ENCODE assay signal across 22 cellular contexts in the genomic region with DNA sequence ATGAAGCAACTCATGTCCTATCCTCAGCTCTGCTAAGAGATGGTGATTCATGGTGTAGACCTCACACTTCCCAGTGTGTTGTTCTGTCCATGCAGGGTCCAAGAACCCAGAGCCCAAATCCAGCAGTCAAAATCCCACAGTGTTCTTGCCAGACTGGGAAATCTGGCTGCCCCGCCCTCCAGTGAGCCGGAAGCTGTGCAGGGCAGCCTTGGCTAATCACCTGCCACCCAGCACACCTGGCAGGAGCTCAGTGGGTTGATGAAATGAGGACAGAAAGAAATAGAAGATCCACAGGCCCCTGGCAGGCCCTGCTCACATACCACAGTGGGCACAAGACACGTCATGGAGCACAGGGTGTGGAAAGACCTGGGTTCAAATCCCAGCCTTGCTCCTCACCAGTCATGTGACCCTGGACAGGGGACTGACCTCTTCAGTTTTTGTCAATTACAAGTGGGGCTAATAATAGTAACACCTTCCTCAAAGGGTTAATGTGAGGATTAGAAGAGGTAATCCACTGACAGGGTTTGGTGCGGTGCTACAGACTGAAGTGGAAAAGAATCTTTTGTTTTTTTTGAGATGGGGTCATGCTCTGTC. TPM values are rescaled to one million over a fixed set of nuclear protein-coding genes. Genes with fewer than 3 reads are reported as not detected.
"Had no signal": no experiment of that assay in that cellular context is flagged by ENCODE, and none has a peak within 500 bp of the region (broad histone marks: within the 10 kb centered on the region; RNA-seq: fewer than 3 reads in every experiment).

No MANE protein-coding gene starts in this region.

- H3K27me3 Mint-ChIP-seq: activated naive CD8-positive, alpha-beta T cell had no signal

- H3K9me3 Mint-ChIP-seq: activated T-helper 17 cell treated with anti-CD3 and anti-CD28 coated beads, Interleukin-2, amount 50 U/mL, for 72 hours; naive thymus-derived CD8-positive, alpha-beta T cell; neural progenitor cell; stimulated activated memory B cell treated with anti-CD40 and anti-IgM and Interleukin-4, amounts not matched to agents 10 μg/mL and 1 μg/mL and 100 μg/mL, for 72 hours had no signal

- H3K4me1 Mint-ChIP-seq: activated T-helper 17 cell treated with anti-CD3 and anti-CD28 coated beads, Interleukin-2, amount 50 U/mL, for 72 hours had no signal

- H3K9me3 ChIP-seq: breast epithelium, left ventricle myocardium inferior, thoracic aorta, upper lobe of left lung had no signal

- H2AFZ ChIP-seq: neural progenitor cell had no signal

- H3K36me3 ChIP-seq: breast epithelium, left ventricle myocardium inferior, neural progenitor cell, thoracic aorta, upper lobe of left lung had no signal

- H3K4me3 Mint-ChIP-seq: activated naive CD8-positive, alpha-beta T cell; activated T-helper 17 cell treated with anti-CD3 and anti-CD28 coated beads, Interleukin-2, amount 50 U/mL, for 72 hours; naive thymus-derived CD8-positive, alpha-beta T cell; neural progenitor cell; stimulated activated memory B cell treated with anti-CD40 and anti-IgM and Interleukin-4, amounts not matched to agents 10 μg/mL and 1 μg/mL and 100 μg/mL, for 72 hours had no signal

- H3K36me3 Mint-ChIP-seq: activated naive CD8-positive, alpha-beta T cell; naive thymus-derived CD8-positive, alpha-beta T cell; neural progenitor cell; stimulated activated memory B cell treated with anti-CD40 and anti-IgM and Interleukin-4, amounts not matched to agents 10 μg/mL and 1 μg/mL and 100 μg/mL, for 72 hours had no signal

- DNase-seq: activated CD4-positive, alpha-beta T cell treated with anti-CD3 and anti-CD28 coated beads for 1 hour; activated CD4-positive, alpha-beta T cell treated with anti-CD3 and anti-CD28 coated beads, Interleukin-2, amount 50 U/mL, for 1 hour; activated T-cell treated with anti-CD3 and anti-CD28 coated beads, Interleukin-2, amount 50 U/mL, for 1 hour; amniotic stem cell; foreskin keratinocyte; left ventricle myocardium inferior; naive thymus-derived CD8-positive, alpha-beta T cell; stimulated activated CD4-positive, alpha-beta T cell treated with anti-CD3 and anti-CD28 coated beads, Interleukin-15, amount 100 ng/mL, for 24 hours; upper lobe of left lung had no signal

- H3K27me3 ChIP-seq: breast epithelium, foreskin keratinocyte, neural progenitor cell, upper lobe of left lung had no signal

- H3K4me3 ChIP-seq: breast epithelium, coronary artery, left ventricle myocardium inferior, neural progenitor cell, smooth muscle cell, thoracic aorta, upper lobe of left lung had no signal

- H3K27ac ChIP-seq: breast epithelium, coronary artery, foreskin keratinocyte, left ventricle myocardium inferior, neural progenitor cell, thoracic aorta, upper lobe of left lung had no signal

- H3K9ac ChIP-seq: neural progenitor cell had no signal

- H3K4me2 ChIP-seq: neural progenitor cell, smooth muscle cell had no signal

- H3K27ac Mint-ChIP-seq: activated naive CD8-positive, alpha-beta T cell; activated T-helper 17 cell treated with anti-CD3 and anti-CD28 coated beads, Interleukin-2, amount 50 U/mL, for 72 hours; naive thymus-derived CD8-positive, alpha-beta T cell; stimulated activated memory B cell treated with anti-CD40 and anti-IgM and Interleukin-4, amounts not matched to agents 10 μg/mL and 1 μg/mL and 100 μg/mL, for 72 hours had no signal

- H3K4me1 ChIP-seq: breast epithelium, upper lobe of left lung had no signal

RNA-seq across cellular contexts. Expression of a gene that starts 13.6 kb away (rescaled TPM):
- total RNA-seq: breast epithelium; foreskin keratinocyte; left ventricle myocardium inferior; lung microvascular endothelial cell; naive thymus-derived CD8-positive, alpha-beta T cell; osteoblast; posterior vena cava; sciatic nerve; T-helper 2 cell treated with Interferon-gamma antibody and Interleukin-4, amounts not matched to agents 100 ng/mL and 5 ng/mL, for 36 hours; thoracic aorta; upper lobe of left lung had no signal
- polyA plus RNA-seq: naive thymus-derived CD8-positive, alpha-beta T cell had no signal

RNA-seq across cellular contexts. Expression of a gene that starts 35.2 kb away (rescaled TPM):
- polyA plus RNA-seq: naive thymus-derived CD8-positive, alpha-beta T cell had no signal
